ENCODE assay signal across 1 cellular context in genomic region chr17:4800462-4801185, GRCh38.
TF ChIP-seq lines count a peak whose summit lies in the region.

No MANE protein-coding gene starts in this region.

TF ChIP-seq in IMR-90, 13 proteins besides CTCF, POLR2A, EP300 and RAD21:
- TF ChIP-seq RFX5 (IDR thresholded peaks at IDR 0.05; ENCODE audit: low read depth, low read length) (no peak), MAZ (IDR thresholded peaks at IDR 0.05; ENCODE audit: borderline replicate concordance, low read depth, low read length) (no peak), CEBPB (IDR thresholded peaks at IDR 0.05; ENCODE audit: low read depth, low read length) (no peak), CHD1 (IDR thresholded peaks at IDR 0.05; ENCODE audit: low read depth, low read length) (no peak), NFE2L2 (IDR thresholded peaks at IDR 0.05; ENCODE audit: low read depth, low read length) (no peak), USF2 (IDR thresholded peaks at IDR 0.05; ENCODE audit: low read depth, low read length) (no peak), BHLHE40 (IDR thresholded peaks at IDR 0.05; ENCODE audit: low read depth, low read length) (no peak), FOS (IDR thresholded peaks at IDR 0.05; ENCODE audit: low read depth, low read length) (no peak), ELK1 (IDR thresholded peaks at IDR 0.05; ENCODE audit: borderline replicate concordance, low read depth, low read length) (no peak), MXI1 (IDR thresholded peaks at IDR 0.05; ENCODE audit: borderline replicate concordance, low read depth, low read length) (no peak), MAFK (IDR thresholded peaks at IDR 0.05; ENCODE audit: low read depth, low read length) (no peak)
